8 cellular contexts compared by ENCODE assay signal in the genomic region with DNA sequence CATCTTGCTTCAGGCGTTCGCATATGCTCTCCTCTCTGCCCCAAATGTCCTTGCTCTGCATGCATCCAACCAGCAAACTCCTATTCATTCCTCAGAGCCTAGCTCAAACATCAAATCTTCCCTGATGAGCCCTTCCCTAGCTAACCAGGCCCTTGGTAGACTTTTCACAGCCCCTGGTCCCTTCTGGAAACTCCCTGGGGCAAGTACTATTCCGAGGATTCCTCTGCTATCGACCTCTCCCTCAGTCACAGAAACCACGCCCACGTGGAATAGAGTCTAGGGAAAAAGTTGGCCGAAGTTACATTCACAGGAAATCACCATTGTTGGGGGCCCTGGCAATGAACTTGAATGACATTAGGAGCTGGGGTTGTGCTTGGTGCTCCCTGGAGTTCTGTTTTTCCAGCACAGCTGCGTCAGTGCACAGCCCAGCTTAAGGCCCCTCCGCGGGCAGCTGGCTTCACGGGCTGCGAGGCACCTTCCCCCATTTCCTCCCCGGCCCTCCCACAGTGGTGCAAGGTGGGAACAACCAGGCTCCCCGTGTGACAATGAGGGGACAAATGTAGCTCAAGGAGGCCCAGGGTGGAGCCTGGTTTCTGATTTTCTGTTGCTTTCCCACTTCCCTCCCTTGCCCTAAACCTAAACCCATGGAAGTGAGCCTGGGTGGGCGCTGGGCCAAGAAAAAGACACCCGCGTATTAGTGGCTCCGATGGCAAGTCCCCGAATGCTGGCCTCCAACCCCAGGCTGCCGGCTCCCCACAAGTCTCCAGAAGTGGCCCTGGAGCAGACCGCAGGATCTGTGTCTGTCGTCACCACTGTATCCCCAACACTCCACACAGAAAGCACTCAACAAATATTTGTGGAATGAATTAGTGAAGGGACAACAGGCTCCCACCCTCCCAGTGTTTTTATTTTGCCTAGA. TPM values are rescaled to one million over a fixed set of nuclear protein-coding genes. Genes with fewer than 3 reads are reported as not detected.
A peak's percentile ranks its signal among the peaks of the same experiment; 100 is the strongest.
DNase-seq lines count a peak whose midpoint lies in the region; ATAC-seq and TF ChIP-seq lines count a peak whose summit lies in the region.

No MANE protein-coding gene starts in this region.

- peak overlapping the region; percentile 65 to 82 (median 70) for H3K9ac ChIP-seq in subcutaneous abdominal adipose tissue (ENCODE audit: low read length in 5 of 5)

- no peak overlapping the region for H3K4me3 ChIP-seq in GM23338
- H3K4me3 ChIP-seq in subcutaneous abdominal adipose tissue (ENCODE audit: low read depth in 1 of 5, low read length in 5 of 5): peak overlapping the region; percentile 50 to 66 (median 59)

- no peaks in the 10 kb centered on the region for H3K9me3 ChIP-seq in subcutaneous abdominal adipose tissue (ENCODE audit: control insufficient read depth in 5 of 5, low read length in 5 of 5)

- H3K27me3 ChIP-seq in GM23338 (ENCODE audit: insufficient read depth) (no peaks in the 10 kb centered on the region), layer of hippocampus (ENCODE audit: control insufficient read depth, insufficient read depth, low read length) (no peaks in the 10 kb centered on the region), subcutaneous abdominal adipose tissue (ENCODE audit: control insufficient read depth in 5 of 5, insufficient read depth in 4 of 5, low read length in 5 of 5) (no peaks in the 10 kb centered on the region)

- H3K27me3 Mint-ChIP-seq in GM23338 (ENCODE audit: insufficient read depth, low read depth, poor library complexity) (peaks cover 22% of the 10 kb centered on the region), brain (peaks cover 7% of the 10 kb centered on the region)

- no peaks in the 10 kb centered on the region for H3K9me2 ChIP-seq in GM23338 (ENCODE audit: insufficient read depth)

- H3K36me3 ChIP-seq in GM23338 (ENCODE audit: insufficient read depth): no peaks in the 10 kb centered on the region
- no peaks in the 10 kb centered on the region for H3K36me3 ChIP-seq in subcutaneous abdominal adipose tissue (ENCODE audit: control insufficient read depth in 5 of 5, insufficient read depth in 5 of 5, low read length in 5 of 5)

- peak overlapping the region; percentile 49; the same call in 1 of the 2 replicates for H3K4me2 ChIP-seq in GM23338

- H3K4me1 ChIP-seq in GM23338 (ENCODE audit: insufficient read depth): peaks cover 13% of the 10 kb centered on the region
- peaks cover 27 to 80% (median 78%) of the 10 kb centered on the region in 5 donors for H3K4me1 ChIP-seq in subcutaneous abdominal adipose tissue (ENCODE audit: control insufficient read depth in 5 of 5, insufficient read depth in 5 of 5, low read length in 5 of 5)

- DNase-seq in GM23338 (ENCODE audit: low spot score): no peak
- DNase-seq in NCI-H2029 (lab: John Stamatoyannopoulos, UW): no peak
- no peak for DNase-seq in NCI-H2081 (lab: John Stamatoyannopoulos, UW)

- H3K36me3 Mint-ChIP-seq in GM23338 (ENCODE audit: low read depth): no peaks in the 10 kb centered on the region
- peaks cover 11% of the 10 kb centered on the region for H3K36me3 Mint-ChIP-seq in brain

- H3K4me1 Mint-ChIP-seq in GM23338 (peaks cover 25% of the 10 kb centered on the region), brain (peaks cover 50% of the 10 kb centered on the region)

- ATAC-seq in GM23338 (no peak), GM21390 (IDR thresholded peaks at IDR 0.05; ENCODE audit: unreplicated experiment) (no peak), GM18909 (IDR thresholded peaks at IDR 0.05; ENCODE audit: poor library complexity, unreplicated experiment) (no peak)

- peaks cover 49% of the 10 kb centered on the region for H3K79me2 ChIP-seq in GM23338 (replicated peaks; ENCODE audit: insufficient read depth)

- TF ChIP-seq CTCF in GM23338 (conservative IDR thresholded peaks at IDR 0.05; ENCODE audit: low read depth in 2 of 2) (no peak), brain (conservative IDR thresholded peaks at IDR 0.05) (no peak)

- H3F3A ChIP-seq in GM23338 (replicated peaks; ENCODE audit: low read depth): no peaks in the 10 kb centered on the region

- H3K27ac Mint-ChIP-seq in GM23338 (peak overlapping the region; percentile 84), brain (peak overlapping the region; percentile 74 to 92 (median 83))

- H3K9me3 Mint-ChIP-seq in GM23338 (no peaks in the 10 kb centered on the region), brain (no peaks in the 10 kb centered on the region)

- peak overlapping the region; percentile 69; the same call in 1 of the 2 replicates for H3K27ac ChIP-seq in GM23338 (ENCODE audit: low read depth)
- H3K27ac ChIP-seq in layer of hippocampus (ENCODE audit: low read depth, low read length): peak overlapping the region; percentile 84
- H3K27ac ChIP-seq in subcutaneous abdominal adipose tissue (ENCODE audit: low read depth, low read length): peak overlapping the region; percentile 99

- H3K4me3 Mint-ChIP-seq in GM23338: no peak overlapping the region; the same call in 2 of the 3 replicates
- peak overlapping the region in 4 of 5 experiments; percentile 49 to 72 (median 61) for H3K4me3 Mint-ChIP-seq in brain

- peaks cover 9% of the 10 kb centered on the region for H4K20me1 ChIP-seq in GM23338 (replicated peaks; ENCODE audit: insufficient read depth)

- no peak overlapping the region for H2AFZ ChIP-seq in GM23338

TF ChIP-seq in GM23338, 12 proteins besides CTCF, POLR2A, EP300 and RAD21 (continues in another document):
- TF ChIP-seq, protein P1, sequence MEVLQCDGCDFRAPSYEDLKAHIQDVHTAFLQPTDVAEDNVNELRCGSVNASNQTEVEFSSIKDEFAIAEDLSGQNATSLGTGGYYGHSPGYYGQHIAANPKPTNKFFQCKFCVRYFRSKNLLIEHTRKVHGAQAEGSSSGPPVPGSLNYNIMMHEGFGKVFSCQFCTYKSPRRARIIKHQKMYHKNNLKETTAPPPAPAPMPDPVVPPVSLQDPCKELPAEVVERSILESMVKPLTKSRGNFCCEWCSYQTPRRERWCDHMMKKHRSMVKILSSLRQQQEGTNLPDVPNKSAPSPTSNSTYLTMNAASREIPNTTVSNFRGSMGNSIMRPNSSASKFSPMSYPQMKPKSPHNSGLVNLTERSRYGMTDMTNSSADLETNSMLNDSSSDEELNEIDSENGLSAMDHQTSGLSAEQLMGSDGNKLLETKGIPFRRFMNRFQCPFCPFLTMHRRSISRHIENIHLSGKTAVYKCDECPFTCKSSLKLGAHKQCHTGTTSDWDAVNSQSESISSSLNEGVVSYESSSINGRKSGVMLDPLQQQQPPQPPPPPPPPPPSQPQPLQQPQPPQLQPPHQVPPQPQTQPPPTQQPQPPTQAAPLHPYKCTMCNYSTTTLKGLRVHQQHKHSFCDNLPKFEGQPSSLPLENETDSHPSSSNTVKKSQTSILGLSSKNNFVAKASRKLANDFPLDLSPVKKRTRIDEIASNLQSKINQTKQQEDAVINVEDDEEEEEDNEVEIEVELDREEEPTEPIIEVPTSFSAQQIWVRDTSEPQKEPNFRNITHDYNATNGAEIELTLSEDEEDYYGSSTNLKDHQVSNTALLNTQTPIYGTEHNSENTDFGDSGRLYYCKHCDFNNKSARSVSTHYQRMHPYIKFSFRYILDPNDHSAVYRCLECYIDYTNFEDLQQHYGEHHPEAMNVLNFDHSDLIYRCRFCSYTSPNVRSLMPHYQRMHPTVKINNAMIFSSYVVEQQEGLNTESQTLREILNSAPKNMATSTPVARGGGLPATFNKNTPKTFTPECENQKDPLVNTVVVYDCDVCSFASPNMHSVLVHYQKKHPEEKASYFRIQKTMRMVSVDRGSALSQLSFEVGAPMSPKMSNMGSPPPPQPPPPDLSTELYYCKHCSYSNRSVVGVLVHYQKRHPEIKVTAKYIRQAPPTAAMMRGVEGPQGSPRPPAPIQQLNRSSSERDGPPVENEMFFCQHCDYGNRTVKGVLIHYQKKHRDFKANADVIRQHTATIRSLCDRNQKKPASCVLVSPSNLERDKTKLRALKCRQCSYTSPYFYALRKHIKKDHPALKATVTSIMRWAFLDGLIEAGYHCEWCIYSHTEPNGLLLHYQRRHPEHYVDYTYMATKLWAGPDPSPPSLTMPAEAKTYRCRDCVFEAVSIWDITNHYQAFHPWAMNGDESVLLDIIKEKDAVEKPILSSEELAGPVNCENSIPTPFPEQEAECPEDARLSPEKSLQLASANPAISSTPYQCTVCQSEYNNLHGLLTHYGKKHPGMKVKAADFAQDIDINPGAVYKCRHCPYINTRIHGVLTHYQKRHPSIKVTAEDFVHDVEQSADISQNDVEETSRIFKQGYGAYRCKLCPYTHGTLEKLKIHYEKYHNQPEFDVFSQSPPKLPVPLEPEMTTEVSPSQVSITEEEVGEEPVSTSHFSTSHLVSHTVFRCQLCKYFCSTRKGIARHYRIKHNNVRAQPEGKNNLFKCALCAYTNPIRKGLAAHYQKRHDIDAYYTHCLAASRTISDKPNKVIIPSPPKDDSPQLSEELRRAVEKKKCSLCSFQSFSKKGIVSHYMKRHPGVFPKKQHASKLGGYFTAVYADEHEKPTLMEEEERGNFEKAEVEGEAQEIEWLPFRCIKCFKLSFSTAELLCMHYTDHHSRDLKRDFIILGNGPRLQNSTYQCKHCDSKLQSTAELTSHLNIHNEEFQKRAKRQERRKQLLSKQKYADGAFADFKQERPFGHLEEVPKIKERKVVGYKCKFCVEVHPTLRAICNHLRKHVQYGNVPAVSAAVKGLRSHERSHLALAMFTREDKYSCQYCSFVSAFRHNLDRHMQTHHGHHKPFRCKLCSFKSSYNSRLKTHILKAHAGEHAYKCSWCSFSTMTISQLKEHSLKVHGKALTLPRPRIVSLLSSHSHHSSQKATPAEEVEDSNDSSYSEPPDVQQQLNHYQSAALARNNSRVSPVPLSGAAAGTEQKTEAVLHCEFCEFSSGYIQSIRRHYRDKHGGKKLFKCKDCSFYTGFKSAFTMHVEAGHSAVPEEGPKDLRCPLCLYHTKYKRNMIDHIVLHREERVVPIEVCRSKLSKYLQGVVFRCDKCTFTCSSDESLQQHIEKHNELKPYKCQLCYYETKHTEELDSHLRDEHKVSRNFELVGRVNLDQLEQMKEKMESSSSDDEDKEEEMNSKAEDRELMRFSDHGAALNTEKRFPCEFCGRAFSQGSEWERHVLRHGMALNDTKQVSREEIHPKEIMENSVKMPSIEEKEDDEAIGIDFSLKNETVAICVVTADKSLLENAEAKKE (CRISPR knock-in tag; IDR thresholded peaks at IDR 0.05): no peak
- TF ChIP-seq ZNF331 (CRISPR knock-in tag; IDR thresholded peaks at IDR 0.05; ENCODE audit: low read depth): no peak
- no peak for TF ChIP-seq EZH2phosphoT487 (IDR thresholded peaks at IDR 0.05; ENCODE audit: unreplicated experiment)
- no peak for TF ChIP-seq STAT1 (IDR thresholded peaks at IDR 0.05; ENCODE audit: unreplicated experiment)

RNA-seq across cellular contexts. Expression of a gene that starts 4.3 kb away (rescaled TPM):
- not detected in 2 replicates for total RNA-seq in GM23338 (2014; rRNA removed; shearing (Covaris generic))
- polyA plus RNA-seq in GM23338 (2016; fragmentation: Nextera tagmentation; extraction: Ambion mirVana): 0.30 and 0.53 TPM in 2 replicates
- not detected for polyA plus RNA-seq in brain (ENCODE audit: insufficient read depth, low read depth, low replicate concordance)

RNA-seq across cellular contexts. Expression of a gene that starts 4.5 kb away (rescaled TPM):
- total RNA-seq in GM23338 (2014; rRNA removed; shearing (Covaris generic)): 66.4 and 76.2 TPM in 2 replicates
- 66.8 and 76.9 TPM in 2 replicates for polyA plus RNA-seq in GM23338 (2016; fragmentation: Nextera tagmentation; extraction: Ambion mirVana)
- polyA plus RNA-seq in brain (ENCODE audit: insufficient read depth, low read depth, low replicate concordance): 278 TPM

RNA-seq across cellular contexts. Expression of a gene that starts 30.0 kb away (rescaled TPM):
- 49.0 and 54.3 TPM in 2 replicates for total RNA-seq in GM23338 (2014; rRNA removed; shearing (Covaris generic))
- polyA plus RNA-seq in GM23338 (2016; fragmentation: Nextera tagmentation; extraction: Ambion mirVana) (34.3 and 38.2 TPM in 2 replicates), brain (ENCODE audit: insufficient read depth, low read depth, low replicate concordance) (114 TPM)
